ENCODE assay signal across 9 cellular contexts in the genomic region with DNA sequence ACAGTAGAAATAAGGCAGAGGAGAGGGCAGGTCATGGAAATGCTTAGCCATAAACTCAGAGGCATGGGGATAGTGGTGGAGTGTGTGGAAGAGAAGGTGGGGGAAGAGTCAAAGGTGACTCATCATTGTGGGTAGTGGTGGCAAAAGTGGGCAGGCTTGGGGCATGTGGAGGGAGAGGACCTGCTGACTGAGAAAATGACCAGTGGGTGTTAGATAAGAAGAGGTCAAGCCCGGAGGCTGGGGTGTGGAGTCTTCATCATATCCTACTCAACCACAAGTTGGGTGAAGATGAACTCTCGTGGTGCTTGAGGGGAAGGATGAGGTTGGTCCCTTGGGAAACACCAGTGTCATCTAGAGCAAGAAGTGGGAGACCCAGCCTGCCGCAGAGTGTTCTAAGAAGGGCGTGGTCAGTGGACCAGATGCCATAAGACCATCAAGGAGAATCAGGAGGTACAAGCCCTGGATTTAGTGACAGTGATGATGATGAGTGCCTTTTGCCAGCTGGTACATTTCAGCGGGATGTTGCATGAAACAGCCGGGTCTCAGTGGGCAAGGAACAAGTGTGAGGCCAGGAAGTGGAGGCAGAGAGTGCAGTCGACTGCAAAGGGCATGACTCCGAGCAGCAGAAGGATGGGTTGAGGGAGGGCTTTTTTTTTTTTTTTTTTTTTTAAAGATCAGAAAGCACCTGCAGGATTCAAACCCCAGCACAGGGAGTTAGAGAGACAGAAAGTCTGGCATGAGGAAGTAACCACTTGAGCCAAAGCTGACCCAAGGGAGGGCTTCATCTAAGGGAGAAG.
DNase-seq lines count a peak whose midpoint lies in the region; ATAC-seq lines count a peak whose summit lies in the region.
"Had no signal": no experiment of that assay in that cellular context is flagged by ENCODE, and none has a peak within 500 bp of the region (broad histone marks: within the 10 kb centered on the region; RNA-seq: fewer than 3 reads in every experiment).

No MANE protein-coding gene starts in this region.

- DNase-seq in CD1c-positive myeloid dendritic cell (ENCODE audit: extremely low spot score) = peak; percentile 72
- peak; percentile 51 to 54 for DNase-seq in activated T-cell treated with anti-CD3 and anti-CD28 coated beads, Interleukin-2, amount 50 U/mL, for 48 hours
- DNase-seq in middle frontal gyrus (ENCODE audit: extremely low spot score, low spot score) = no peak
- DNase-seq in hypothalamus (lab: John Stamatoyannopoulos, UW) = no peak
- DNase-seq in midbrain (lab: John Stamatoyannopoulos, UW) = no peak
- DNase-seq: NCI-H2171 treated with DMSO at 0.1 percent for 48 hours had no signal

- ATAC-seq in GM18868 (IDR thresholded peaks at IDR 0.05; ENCODE audit: unreplicated experiment) (peak; percentile 54), HG03432 (IDR thresholded peaks at IDR 0.05; ENCODE audit: unreplicated experiment) (peak; percentile 82), GM19395 (IDR thresholded peaks at IDR 0.05; ENCODE audit: unreplicated experiment) (no peak)

Comparison
In these comparisons a context has a peak if more than half of its experiments do, and no peak if none do; other contexts are left out.
1. DNase-seq: peak in CD1c-positive myeloid dendritic cell (single experiment) and activated T-cell treated with anti-CD3 and anti-CD28 coated beads, Interleukin-2, amount 50 U/mL, for 48 hours (2 of 2); none in middle frontal gyrus (single experiment), hypothalamus (0 of 51) and midbrain (single experiment).